22 cellular contexts compared by ENCODE assay signal in genomic region chr5:138370537-138370936, GRCh38. TPM values are rescaled to one million over a fixed set of nuclear protein-coding genes. Genes with fewer than 3 reads are reported as not detected.
DNase-seq lines count a peak whose midpoint lies in the region; FAIRE-seq and TF ChIP-seq lines count a peak whose summit lies in the region.
"Had no signal": no experiment of that assay in that cellular context is flagged by ENCODE, and none has a peak within 500 bp of the region (broad histone marks: within the 10 kb centered on the region; RNA-seq: fewer than 3 reads in every experiment).

No MANE protein-coding gene starts in this region.

- no peak for FAIRE-seq in GM19239 (lab: Jason Lieb, UNC)
- FAIRE-seq: small intestine had no signal

- H3K4me1 Mint-ChIP-seq in CD14-positive monocyte (peaks cover 57% of the 10 kb centered on the region), HFFc6 (ENCODE audit: low read depth) (peaks cover 20% of the 10 kb centered on the region)
- H3K4me1 Mint-ChIP-seq in dendritic cell treated with granulocyte-macrophage colony-stimulating factor and Interleukin-4, amounts not matched to agents 40 ng/mL and 50 ng/mL, for 4 days (ENCODE audit: low read depth), result peaks cover 55% of the 10 kb centered on the region

- intact Hi-C loops in CD14-positive monocyte (cut with micrococcal nuclease) (loop anchor here in 1 of 2 donors (5.0 kb wide), 1 partner anchor 33 kb away; the partner anchor contains the start of gene FAM53C), posterior cingulate gyrus (cut with DNase I) (no loop called here)
- intact Hi-C loops in dendritic cell treated with granulocyte-macrophage colony-stimulating factor and Interleukin-4, amounts not matched to agents 40 ng/mL and 50 ng/mL, for 4 days (cut with micrococcal nuclease), result no loop called here

- peaks cover 29 to 33% of the 10 kb centered on the region in 2 donors for H3K36me3 Mint-ChIP-seq in CD14-positive monocyte
- H3K36me3 Mint-ChIP-seq in HFFc6 (ENCODE audit: low read depth), result no peaks in the 10 kb centered on the region
- H3K36me3 Mint-ChIP-seq in dendritic cell treated with granulocyte-macrophage colony-stimulating factor and Interleukin-4, amounts not matched to agents 40 ng/mL and 50 ng/mL, for 4 days (ENCODE audit: low read depth), result peaks cover 36% of the 10 kb centered on the region

- TF ChIP-seq CTCF in CD14-positive monocyte (IDR thresholded peaks at IDR 0.05), result no peak
- no peak for TF ChIP-seq CTCF in HFFc6 (IDR thresholded peaks at IDR 0.05)

- peak overlapping the region; percentile 0 for H3K4me3 ChIP-seq in mononuclear cell (ENCODE audit: low read length)
- H3K4me3 ChIP-seq: coronary artery, PC-9, prostate gland, SJCRH30, transverse colon had no signal

- no peaks in the 10 kb centered on the region for H3K27me3 ChIP-seq in mononuclear cell (ENCODE audit: insufficient read depth, low read length)
- H3K27me3 ChIP-seq: SJCRH30, transverse colon had no signal

- no peaks in the 10 kb centered on the region for H3K9me3 ChIP-seq in mononuclear cell (ENCODE audit: low read depth, low read length)
- H3K9me3 ChIP-seq: prostate gland, SJCRH30, transverse colon had no signal

- DNase-seq in CD14-positive monocyte (ENCODE audit: low spot score) (no peak), HFFc6 (no peak), NCI-H1092 treated with DMSO at 0.1 percent for 48 hours (lab: John Stamatoyannopoulos, UW) (no peak), GM19239 (ENCODE audit: insufficient read length, low spot score) (no peak), posterior cingulate gyrus (no peak), hepatic stellate cell (ENCODE audit: low spot score) (no peak)
- DNase-seq: activated CD4-positive, alpha-beta T cell treated with anti-CD3 and anti-CD28 coated beads, Interleukin-2, amount 50 U/mL, for 4 hours; activated CD8-positive, alpha-beta memory T cell treated with anti-CD3 and anti-CD28 coated beads, Interleukin-2, amount 50 U/mL, for 48 hours; activated naive CD8-positive, alpha-beta T cell treated with anti-CD3 and anti-CD28 coated beads, Interleukin-2, amount 10 ng/mL, durations not matched to agents 7 days and 5 days; midbrain; NCI-H748 treated with DMSO at 0.1 percent for 48 hours; nephron progenitor cell; PC-9; SJCRH30; small intestine; stimulated activated CD4-positive, alpha-beta T cell treated with anti-CD3 and anti-CD28 coated beads, Interleukin-2, amount 100 ng/mL, for 48 hours; transverse colon had no signal

- H3K27ac Mint-ChIP-seq in CD14-positive monocyte (peak overlapping the region; percentile 95 to 100 (median 99)), HFFc6 (peak overlapping the region; percentile 24; the same call in 1 of the 2 replicates)
- peak overlapping the region; percentile 48 for H3K27ac Mint-ChIP-seq in dendritic cell treated with granulocyte-macrophage colony-stimulating factor and Interleukin-4, amounts not matched to agents 40 ng/mL and 50 ng/mL, for 4 days
- H3K27ac Mint-ChIP-seq: activated naive CD8-positive, alpha-beta T cell treated with anti-CD3 and anti-CD28 coated beads, Interleukin-2, amount 10 ng/mL, durations not matched to agents 7 days and 5 days; nephron progenitor cell; stimulated activated naive CD8-positive, alpha-beta T cell treated with anti-CD3 and anti-CD28 coated beads, Interleukin-15, Interleukin-2, amounts not matched to agents 100 ng/mL and 50 ng/mL, for 24 hours had no signal

- H3K9me3 Mint-ChIP-seq in CD14-positive monocyte (peaks cover 0 to 3% (median 0%) of the 10 kb centered on the region in 7 donors), HFFc6 (no peaks in the 10 kb centered on the region)
- no peaks in the 10 kb centered on the region for H3K9me3 Mint-ChIP-seq in dendritic cell treated with granulocyte-macrophage colony-stimulating factor and Interleukin-4, amounts not matched to agents 40 ng/mL and 50 ng/mL, for 4 days
- H3K9me3 Mint-ChIP-seq: activated naive CD8-positive, alpha-beta T cell treated with anti-CD3 and anti-CD28 coated beads, Interleukin-2, amount 10 ng/mL, durations not matched to agents 7 days and 5 days; nephron progenitor cell; stimulated activated naive CD8-positive, alpha-beta T cell treated with anti-CD3 and anti-CD28 coated beads, Interleukin-15, Interleukin-2, amounts not matched to agents 100 ng/mL and 50 ng/mL, for 24 hours had no signal

- no peaks in the 10 kb centered on the region for H3K27me3 Mint-ChIP-seq in CD14-positive monocyte (ENCODE audit: low read depth in 3 of 3)
- H3K27me3 Mint-ChIP-seq in HFFc6 (ENCODE audit: insufficient read depth), result peaks cover 2% of the 10 kb centered on the region
- no peaks in the 10 kb centered on the region for H3K27me3 Mint-ChIP-seq in dendritic cell treated with granulocyte-macrophage colony-stimulating factor and Interleukin-4, amounts not matched to agents 40 ng/mL and 50 ng/mL, for 4 days
- H3K27me3 Mint-ChIP-seq: activated naive CD8-positive, alpha-beta T cell treated with anti-CD3 and anti-CD28 coated beads, Interleukin-2, amount 10 ng/mL, durations not matched to agents 7 days and 5 days; stimulated activated naive CD8-positive, alpha-beta T cell treated with anti-CD3 and anti-CD28 coated beads, Interleukin-15, Interleukin-2, amounts not matched to agents 100 ng/mL and 50 ng/mL, for 24 hours had no signal

- peaks cover 60% of the 10 kb centered on the region for H3K4me1 ChIP-seq in mononuclear cell (ENCODE audit: insufficient read depth, low read length)
- H3K4me1 ChIP-seq: prostate gland had no signal

- H3K4me3 Mint-ChIP-seq in CD14-positive monocyte, result peak overlapping the region; percentile 79 to 82
- no peak overlapping the region for H3K4me3 Mint-ChIP-seq in HFFc6
- peak overlapping the region; percentile 9 for H3K4me3 Mint-ChIP-seq in dendritic cell treated with granulocyte-macrophage colony-stimulating factor and Interleukin-4, amounts not matched to agents 40 ng/mL and 50 ng/mL, for 4 days
- H3K4me3 Mint-ChIP-seq: activated naive CD8-positive, alpha-beta T cell treated with anti-CD3 and anti-CD28 coated beads, Interleukin-2, amount 10 ng/mL, durations not matched to agents 7 days and 5 days; nephron progenitor cell; stimulated activated naive CD8-positive, alpha-beta T cell treated with anti-CD3 and anti-CD28 coated beads, Interleukin-15, Interleukin-2, amounts not matched to agents 100 ng/mL and 50 ng/mL, for 24 hours had no signal

RNA-seq across cellular contexts. Expression of gene KDM3B, which starts 18.1 kb away (rescaled TPM):
- 10 to 100 TPM; 11.7 to 17.4 TPM for polyA plus RNA-seq in CD14-positive monocyte
- total RNA-seq in HFFc6 (2021; fragmentation: NEBNext Ultra II Directional; extraction: Animal tissue kit (Norgen Biotek cat#: 25700)), result 10 to 100 TPM; 29.0 to 37.8 (median 33.3) TPM
- 72.1 TPM for total RNA-seq in mononuclear cell

RNA-seq across cellular contexts. Expression of gene FAM53C, which starts 32.5 kb away (rescaled TPM):
- 10 to 100 TPM; 24.9 to 28.7 TPM for polyA plus RNA-seq in CD14-positive monocyte
- 10 to 100 TPM; 28.7 to 34.4 (median 29.7) TPM for total RNA-seq in HFFc6 (2021; fragmentation: NEBNext Ultra II Directional; extraction: Animal tissue kit (Norgen Biotek cat#: 25700))
- 72.2 TPM for total RNA-seq in mononuclear cell

RNA-seq across cellular contexts. Expression of gene CDC25C, which starts 38.9 kb away (rescaled TPM):
- polyA plus RNA-seq in CD14-positive monocyte, result not detected
- 10 to 100 TPM in 1 of 6 experiments, 1 to 10 TPM in 5; 4.1 to 10.5 (median 8.7) TPM for total RNA-seq in HFFc6 (2021; fragmentation: NEBNext Ultra II Directional; extraction: Animal tissue kit (Norgen Biotek cat#: 25700))
- total RNA-seq in mononuclear cell, result 1.2 TPM

Comparison
In these comparisons a context has a peak if more than half of its experiments do, and no peak if none do; other contexts are left out.
1. H3K27ac Mint-ChIP-seq: peak in every context shown above with its lines; median percentile 99 in CD14-positive monocyte; 48 in dendritic cell treated with granulocyte-macrophage colony-stimulating factor and Interleukin-4, amounts not matched to agents 40 ng/mL and 50 ng/mL, for 4 days; 24 in HFFc6.